11 cellular contexts compared by ENCODE assay signal in the genomic region with DNA sequence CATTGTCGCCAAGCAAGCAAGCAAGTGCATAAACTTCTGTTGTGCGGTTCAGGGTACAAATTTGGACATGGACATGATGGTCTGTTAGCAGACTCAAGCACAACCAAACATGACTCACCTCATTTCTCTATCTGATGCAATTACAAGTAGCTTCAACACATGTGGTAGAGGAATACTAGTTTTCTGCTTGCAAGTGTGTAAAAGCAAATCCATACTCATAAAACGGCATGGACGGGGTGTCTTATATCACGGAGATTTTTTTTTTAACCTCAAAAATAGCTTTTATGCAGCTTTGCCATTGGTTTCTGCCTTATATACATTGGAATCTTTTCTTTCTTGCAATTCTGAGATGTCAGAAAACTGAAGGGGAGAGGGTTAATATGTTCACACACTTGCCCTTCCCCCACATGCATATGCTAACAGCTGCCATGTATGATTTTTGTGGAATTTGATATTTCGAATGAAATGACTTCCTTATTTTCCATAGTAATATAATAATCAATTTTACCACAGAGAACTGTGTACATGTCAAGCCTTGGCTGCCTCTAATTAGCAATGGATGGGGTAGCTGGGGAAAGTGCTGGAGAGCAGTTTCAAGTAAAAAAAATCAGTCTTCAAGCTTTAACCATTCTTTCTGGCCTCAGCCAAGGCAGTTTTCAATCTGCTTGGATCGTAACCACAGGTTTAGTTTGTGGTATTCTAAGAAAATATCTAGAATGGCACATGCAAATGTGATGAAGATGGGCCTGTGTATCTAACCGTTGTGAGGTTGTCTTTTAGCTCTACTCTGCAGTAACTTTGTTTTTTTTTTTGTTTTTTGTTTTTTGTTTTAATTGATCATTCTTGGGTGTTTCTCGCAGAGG.
A peak's percentile ranks its signal among the peaks of the same experiment; 100 is the strongest.
DNase-seq lines count a peak whose midpoint lies in the region; ATAC-seq lines count a peak whose summit lies in the region.
"Had no signal": no experiment of that assay in that cellular context is flagged by ENCODE, and none has a peak within 500 bp of the region (broad histone marks: within the 10 kb centered on the region; RNA-seq: fewer than 3 reads in every experiment).

No MANE protein-coding gene starts in this region.

- no peaks in the 10 kb centered on the region for H3K36me3 ChIP-seq in skeletal muscle tissue (ENCODE audit: control insufficient read depth in 3 of 3, insufficient read depth in 3 of 3, low read length in 3 of 3)
- H3K36me3 ChIP-seq in effector memory CD4-positive, alpha-beta T cell (ENCODE audit: control insufficient read depth, insufficient read depth, low read length): no peaks in the 10 kb centered on the region
- H3K36me3 ChIP-seq in HAP-1 (replicated peaks): no peaks in the 10 kb centered on the region
- H3K36me3 ChIP-seq: uterus had no signal

- peak overlapping the region; percentile 91 for H3K27ac ChIP-seq in skeletal muscle tissue (ENCODE audit: low read depth, low read length)
- H3K27ac ChIP-seq in effector memory CD4-positive, alpha-beta T cell (ENCODE audit: insufficient read depth, low read length, poor library complexity, severe bottlenecking): no peak overlapping the region
- H3K27ac ChIP-seq: uterus had no signal

- H3K4me3 ChIP-seq in skeletal muscle tissue (ENCODE audit: low read length in 3 of 3): peak overlapping the region; percentile 35 to 68 (median 40)
- H3K4me3 ChIP-seq in effector memory CD4-positive, alpha-beta T cell (ENCODE audit: insufficient read depth, low read depth, low read length, poor library complexity, severe bottlenecking): no peak overlapping the region
- H3K4me3 ChIP-seq in HAP-1: no peak overlapping the region
- H3K4me3 ChIP-seq: uterus had no signal

- no peaks in the 10 kb centered on the region for H3K27me3 ChIP-seq in skeletal muscle tissue (ENCODE audit: control insufficient read depth in 3 of 3, insufficient read depth in 3 of 3, low read length in 3 of 3)
- no peaks in the 10 kb centered on the region for H3K27me3 ChIP-seq in effector memory CD4-positive, alpha-beta T cell (replicated peaks; ENCODE audit: control insufficient read depth, insufficient read depth, low read length, poor library complexity, severe bottlenecking)
- no peaks in the 10 kb centered on the region for H3K27me3 ChIP-seq in HAP-1 (ENCODE audit: low read depth)
- H3K27me3 ChIP-seq: uterus had no signal

- H3K4me1 ChIP-seq in skeletal muscle tissue (ENCODE audit: control insufficient read depth in 3 of 3, insufficient read depth in 3 of 3, low read length in 3 of 3) (peaks cover 17 to 36% (median 26%) of the 10 kb centered on the region in 3 donors), HAP-1 (no peaks in the 10 kb centered on the region)
- no peaks in the 10 kb centered on the region for H3K4me1 ChIP-seq in effector memory CD4-positive, alpha-beta T cell (ENCODE audit: control insufficient read depth, insufficient read depth, low read length, poor library complexity, severe bottlenecking)
- H3K4me1 ChIP-seq: uterus had no signal

- H3K9me3 Mint-ChIP-seq in activated CD8-positive, alpha-beta memory T cell treated with anti-CD3 and anti-CD28 coated beads, Interleukin-2, amount 10 ng/mL, durations not matched to agents 7 days and 5 days (ENCODE audit: low read depth): no peaks in the 10 kb centered on the region
- H3K9me3 Mint-ChIP-seq: naive thymus-derived CD4-positive, alpha-beta T cell had no signal

- no peaks in the 10 kb centered on the region for H3K9me3 ChIP-seq in skeletal muscle tissue (ENCODE audit: control insufficient read depth in 3 of 3, low read length in 3 of 3)
- no peaks in the 10 kb centered on the region for H3K9me3 ChIP-seq in effector memory CD4-positive, alpha-beta T cell (ENCODE audit: control insufficient read depth, low read length)
- H3K9me3 ChIP-seq in HAP-1: no peaks in the 10 kb centered on the region
- H3K9me3 ChIP-seq: uterus had no signal

- H3K9ac ChIP-seq in skeletal muscle tissue (ENCODE audit: low read depth in 1 of 3, low read length in 3 of 3): peak overlapping the region in 2 of 3 donors; percentile 79 to 82

- no peaks in the 10 kb centered on the region for H3K36me3 Mint-ChIP-seq in activated CD8-positive, alpha-beta memory T cell treated with anti-CD3 and anti-CD28 coated beads, Interleukin-2, amount 10 ng/mL, durations not matched to agents 7 days and 5 days
- H3K36me3 Mint-ChIP-seq: naive thymus-derived CD4-positive, alpha-beta T cell had no signal

- in situ Hi-C loops in HAP-1 (cut with MboI; ENCODE audit: low sequenced_read_pairs): no loop called here

- peaks cover 11% of the 10 kb centered on the region for H3K4me1 Mint-ChIP-seq in activated CD8-positive, alpha-beta memory T cell treated with anti-CD3 and anti-CD28 coated beads, Interleukin-2, amount 10 ng/mL, durations not matched to agents 7 days and 5 days

- peak; percentile 33 for ATAC-seq in activated CD8-positive, alpha-beta memory T cell treated with anti-CD3 and anti-CD28 coated beads, Interleukin-2, amount 10 ng/mL, durations not matched to agents 7 days and 5 days
- no peak for ATAC-seq in GM19397 (IDR thresholded peaks at IDR 0.05; ENCODE audit: unreplicated experiment)
- ATAC-seq: naive thymus-derived CD4-positive, alpha-beta T cell had no signal

- DNase-seq in activated CD8-positive, alpha-beta memory T cell treated with anti-CD3 and anti-CD28 coated beads, Interleukin-2, amount 10 ng/mL, durations not matched to agents 7 days and 5 days: no peak
- DNase-seq in activated CD8-positive, alpha-beta memory T cell treated with anti-CD3 and anti-CD28 coated beads, Interleukin-2, amount 50 U/mL, for 4 hours: no peak
- peak; percentile 67 for DNase-seq in OCI-M1 (lab: John Stamatoyannopoulos, UW)
- DNase-seq in fibroblast of peridontal ligament (ENCODE audit: extremely low read depth): peak; percentile 13
- no peak for DNase-seq in effector memory CD4-positive, alpha-beta T cell
- DNase-seq in HAP-1 (ENCODE audit: low spot score in 2 of 2): no peak
- DNase-seq: Karpas-422; naive thymus-derived CD4-positive, alpha-beta T cell; uterus had no signal

- no peak overlapping the region for H3K27ac Mint-ChIP-seq in activated CD8-positive, alpha-beta memory T cell treated with anti-CD3 and anti-CD28 coated beads, Interleukin-2, amount 10 ng/mL, durations not matched to agents 7 days and 5 days
- H3K27ac Mint-ChIP-seq: naive thymus-derived CD4-positive, alpha-beta T cell had no signal

- H3K27me3 Mint-ChIP-seq in activated CD8-positive, alpha-beta memory T cell treated with anti-CD3 and anti-CD28 coated beads, Interleukin-2, amount 10 ng/mL, durations not matched to agents 7 days and 5 days: peaks cover 7% of the 10 kb centered on the region

- H3K4me3 Mint-ChIP-seq in activated CD8-positive, alpha-beta memory T cell treated with anti-CD3 and anti-CD28 coated beads, Interleukin-2, amount 10 ng/mL, durations not matched to agents 7 days and 5 days: no peak overlapping the region
- H3K4me3 Mint-ChIP-seq: naive thymus-derived CD4-positive, alpha-beta T cell had no signal

- CTCF ChIA-PET in activated CD8-positive, alpha-beta memory T cell treated with anti-CD3 and anti-CD28 coated beads, Interleukin-2, amount 10 ng/mL, durations not matched to agents 7 days and 5 days (lab: Charles Lee): interaction anchor here (1.0 to 1.5 kb wide), 3 partner anchors 8 to 94 kb away, joined by 3 to 4 read pairs (median 3); no protein-coding TSS in a partner anchor

Comparison
In these comparisons a context has a peak if more than half of its experiments do, and no peak if none do; other contexts are left out.
1. DNase-seq: peak in OCI-M1 (single experiment) and fibroblast of peridontal ligament (single experiment); none in activated CD8-positive, alpha-beta memory T cell treated with anti-CD3 and anti-CD28 coated beads, Interleukin-2, amount 10 ng/mL, durations not matched to agents 7 days and 5 days (single experiment), activated CD8-positive, alpha-beta memory T cell treated with anti-CD3 and anti-CD28 coated beads, Interleukin-2, amount 50 U/mL, for 4 hours (single experiment), effector memory CD4-positive, alpha-beta T cell (0 of 3) and HAP-1 (0 of 2).
2. H3K4me3 ChIP-seq: peak in skeletal muscle tissue (3 of 3); none in effector memory CD4-positive, alpha-beta T cell (single experiment) and HAP-1 (single experiment).